In genomic region chr9:109205526-109205925, GRCh38 we compare ENCODE assay signal across 31 cellular contexts. TPM values are rescaled to one million over a fixed set of nuclear protein-coding genes. Genes with fewer than 3 reads are reported as not detected.
DNase-seq lines count a peak whose midpoint lies in the region; ATAC-seq, FAIRE-seq and TF ChIP-seq lines count a peak whose summit lies in the region.
"Had no signal": no experiment of that assay in that cellular context is flagged by ENCODE, and none has a peak within 500 bp of the region (broad histone marks: within the 10 kb centered on the region; RNA-seq: fewer than 3 reads in every experiment).

No MANE protein-coding gene starts in this region.

- peak; percentile 10 for DNase-seq in DMS 273 (lab: John Stamatoyannopoulos, UW; ENCODE audit: unreplicated experiment)
- no peak for DNase-seq in DMS 273 treated with DMSO at 0.1 percent for 48 hours (lab: John Stamatoyannopoulos, UW)
- peak; percentile 93 for DNase-seq in NCI-H82 (lab: John Stamatoyannopoulos, UW)
- no peak for DNase-seq in bronchial epithelial cell (ENCODE audit: low read depth)
- DNase-seq in activated CD8-positive, alpha-beta T cell treated with anti-CD3 and anti-CD28 coated beads for 36 hours: no peak
- DNase-seq in lower lobe of right lung: no peak
- no peak for DNase-seq in activated CD4-positive, alpha-beta T cell treated with anti-CD3 and anti-CD28 coated beads, Interleukin-2, amount 50 U/mL, for 48 hours
- DNase-seq: BE2C; Calu3; CD8-positive, alpha-beta memory T cell; DMS53; GM23248; H9; MM.1S; NCI-H1436; NCI-H187; NCI-H2081 treated with DMSO at 0.1 percent for 48 hours; NCI-H2171; NCI-H226; NCI-H510A; NCI-H748 treated with DMSO at 0.1 percent for 48 hours; OCI-M1; Peyer's patch; SK-N-SH; SW 1271 had no signal

- H3K27ac ChIP-seq in lower lobe of right lung: no peak overlapping the region
- H3K27ac ChIP-seq: 22Rv1, GM23248, KMS-11, Peyer's patch had no signal

- no peak overlapping the region for H3K27ac Mint-ChIP-seq in activated CD8-positive, alpha-beta T cell treated with anti-CD3 and anti-CD28 coated beads for 36 hours
- H3K27ac Mint-ChIP-seq: CD14-positive monocyte; CD8-positive, alpha-beta memory T cell; H9; IgD-negative memory B cell had no signal

- no peak for TF ChIP-seq CTCF in bronchial epithelial cell (IDR thresholded peaks at IDR 0.05; ENCODE audit: insufficient read depth, low read length, severe bottlenecking)
- no peak for TF ChIP-seq CTCF in activated CD8-positive, alpha-beta T cell treated with anti-CD3 and anti-CD28 coated beads for 36 hours (IDR thresholded peaks at IDR 0.05)
- no peak for TF ChIP-seq CTCF in lower lobe of right lung (IDR thresholded peaks at IDR 0.05)

- H3K36me3 Mint-ChIP-seq in activated CD8-positive, alpha-beta T cell treated with anti-CD3 and anti-CD28 coated beads for 36 hours (ENCODE audit: low read depth): no peaks in the 10 kb centered on the region
- H3K36me3 Mint-ChIP-seq: CD14-positive monocyte; CD8-positive, alpha-beta memory T cell; IgD-negative memory B cell had no signal

- CTCF ChIA-PET in activated CD8-positive, alpha-beta T cell treated with anti-CD3 and anti-CD28 coated beads for 36 hours (lab: Charles Lee): no interaction called here

- H3K36me3 ChIP-seq in bronchial epithelial cell (ENCODE audit: control insufficient read depth, insufficient read depth, low read length) (no peaks in the 10 kb centered on the region), lower lobe of right lung (no peaks in the 10 kb centered on the region)
- H3K36me3 ChIP-seq: BE2C, Peyer's patch had no signal

- intact Hi-C loops in activated CD8-positive, alpha-beta T cell treated with anti-CD3 and anti-CD28 coated beads for 36 hours (cut with micrococcal nuclease): no loop called here
- intact Hi-C loops in lower lobe of right lung (cut with DNase I): no loop called here

- H3K4me3 Mint-ChIP-seq in activated CD8-positive, alpha-beta T cell treated with anti-CD3 and anti-CD28 coated beads for 36 hours: no peak overlapping the region
- H3K4me3 Mint-ChIP-seq: CD14-positive monocyte; CD8-positive, alpha-beta memory T cell; H9; IgD-negative memory B cell had no signal

- H3K27me3 Mint-ChIP-seq in activated CD8-positive, alpha-beta T cell treated with anti-CD3 and anti-CD28 coated beads for 36 hours: peaks cover 7% of the 10 kb centered on the region

- H3K27me3 ChIP-seq in bronchial epithelial cell (ENCODE audit: control insufficient read depth, insufficient read depth, low read length) (no peaks in the 10 kb centered on the region), lower lobe of right lung (ENCODE audit: low read depth) (no peaks in the 10 kb centered on the region)
- H3K27me3 ChIP-seq: BE2C, Peyer's patch had no signal

- FAIRE-seq in bronchial epithelial cell (lab: Jason Lieb, UNC): peak; percentile 91

- H3K4me1 ChIP-seq in lower lobe of right lung: no peaks in the 10 kb centered on the region
- H3K4me1 ChIP-seq: BE2C, Peyer's patch had no signal

- no peaks in the 10 kb centered on the region for H3K9me3 Mint-ChIP-seq in activated CD8-positive, alpha-beta T cell treated with anti-CD3 and anti-CD28 coated beads for 36 hours
- H3K9me3 Mint-ChIP-seq: CD8-positive, alpha-beta memory T cell; IgD-negative memory B cell had no signal

- H3K4me3 ChIP-seq in bronchial epithelial cell (ENCODE audit: low read depth, low read length) (no peak overlapping the region), lower lobe of right lung (no peak overlapping the region)
- H3K4me3 ChIP-seq: GM23248, Peyer's patch had no signal

- no peak for ATAC-seq in activated CD8-positive, alpha-beta T cell treated with anti-CD3 and anti-CD28 coated beads for 36 hours
- ATAC-seq in lower lobe of right lung: no peak

- POLR2A ChIA-PET in activated CD8-positive, alpha-beta T cell treated with anti-CD3 and anti-CD28 coated beads for 36 hours (lab: Charles Lee): no interaction called here

- H3K9me3 ChIP-seq in lower lobe of right lung: no peaks in the 10 kb centered on the region
- H3K9me3 ChIP-seq: BE2C, Peyer's patch, SK-N-SH had no signal

- no peaks in the 10 kb centered on the region for H3K4me1 Mint-ChIP-seq in activated CD8-positive, alpha-beta T cell treated with anti-CD3 and anti-CD28 coated beads for 36 hours (ENCODE audit: low read depth)
- H3K4me1 Mint-ChIP-seq: CD14-positive monocyte; CD8-positive, alpha-beta memory T cell; IgD-negative memory B cell had no signal

RNA-seq across cellular contexts. Expression of gene FRRS1L, which starts 38.5 kb away (rescaled TPM):
- total RNA-seq in bronchial epithelial cell (under 0.01 TPM in 1 of 2 replicates, not detected in the other), lower lobe of right lung (0.06 TPM)
- not detected for total RNA-seq in activated CD8-positive, alpha-beta T cell treated with anti-CD3 and anti-CD28 coated beads for 36 hours
- total RNA-seq: Calu3; CD8-positive, alpha-beta memory T cell; Daoy; G401; GM23248 had no signal

Comparison
In these comparisons a context has a peak if more than half of its experiments do, and no peak if none do; other contexts are left out.
1. DNase-seq: peak in DMS 273 (single experiment) and NCI-H82 (single experiment); none in DMS 273 treated with DMSO at 0.1 percent for 48 hours (single experiment), bronchial epithelial cell (single experiment), activated CD8-positive, alpha-beta T cell treated with anti-CD3 and anti-CD28 coated beads for 36 hours (single experiment), lower lobe of right lung (single experiment) and activated CD4-positive, alpha-beta T cell treated with anti-CD3 and anti-CD28 coated beads, Interleukin-2, amount 50 U/mL, for 48 hours (0 of 2).